Comparison of ENCODE assay signal across 35 cellular contexts in genomic region chr15:69148465-69148864, GRCh38.
"Had no signal": no experiment of that assay in that cellular context is flagged by ENCODE, and none has a peak within 500 bp of the region (broad histone marks: within the 10 kb centered on the region; RNA-seq: fewer than 3 reads in every experiment).

No MANE protein-coding gene starts in this region.

- H3K36me3 ChIP-seq: MG63 had no signal

- H3K27ac ChIP-seq: KMS-11 had no signal

- H3K9me3 ChIP-seq: MG63 had no signal

- DNase-seq: Karpas-422, Kasumi-1, KG1, MG63, MM.1S, MV-4-11, NCI-H1048, NCI-H1092, NCI-H1092 treated with DMSO at 0.1 percent for 48 hours, NCI-H1105, NCI-H1105 treated with DMSO at 0.1 percent for 48 hours, NCI-H1417, NCI-H1417 treated with DMSO at 0.1 percent for 48 hours, NCI-H1436, NCI-H1436 treated with DMSO at 0.1 percent for 48 hours, NCI-H146, NCI-H1694, NCI-H1694 treated with DMSO at 0.1 percent for 48 hours, NCI-H187, NCI-H187 treated with DMSO at 0.1 percent for 48 hours, NCI-H1930, NCI-H2029, NCI-H2029 treated with DMSO at 0.1 percent for 48 hours, NCI-H2081, NCI-H2081 treated with DMSO at 0.1 percent for 48 hours, NCI-H2107, NCI-H2171, NCI-H2171 treated with DMSO at 0.1 percent for 48 hours, NCI-H2227 treated with DMSO at 0.1 percent for 48 hours, NCI-H226, NCI-H345, NCI-H446, NCI-H446 treated with DMSO at 0.1 percent for 48 hours, NCI-H510A had no signal

- H3K4me2 ChIP-seq: KMS-11 had no signal

- H3K4me3 ChIP-seq: MG63 had no signal

- H3K9ac ChIP-seq: KMS-11 had no signal
